29 cellular contexts compared by ENCODE assay signal in genomic region chr1:12769031-12769430, GRCh38. TPM values are rescaled to one million over a fixed set of nuclear protein-coding genes. Genes with fewer than 3 reads are reported as not detected.
"Had no signal": no experiment of that assay in that cellular context is flagged by ENCODE, and none has a peak within 500 bp of the region (broad histone marks: within the 10 kb centered on the region; RNA-seq: fewer than 3 reads in every experiment).

No MANE protein-coding gene starts in this region.

- H3K4me1 Mint-ChIP-seq: naive thymus-derived CD4-positive, alpha-beta T cell had no signal

- ATAC-seq: effector memory CD8-positive, alpha-beta T cell; gastrocnemius medialis; heart right ventricle; left cardiac atrium; left lung; left ventricle myocardium superior; lower lobe of right lung; naive thymus-derived CD4-positive, alpha-beta T cell had no signal

- H3K36me3 Mint-ChIP-seq: naive thymus-derived CD4-positive, alpha-beta T cell had no signal

- H3K4me3 ChIP-seq: colonic mucosa, esophagus squamous epithelium, gastrocnemius medialis, heart right ventricle, left lung, lower lobe of right lung had no signal

- H3K9me3 ChIP-seq: colonic mucosa, esophagus squamous epithelium, gastrocnemius medialis, left lung, lower lobe of right lung had no signal

- H3K4me3 Mint-ChIP-seq: dendritic cell treated with granulocyte-macrophage colony-stimulating factor and Interleukin-4, amounts not matched to agents 40 ng/mL and 50 ng/mL, for 4 days; effector memory CD8-positive, alpha-beta T cell; naive thymus-derived CD4-positive, alpha-beta T cell had no signal

- H3K27ac Mint-ChIP-seq: dendritic cell treated with granulocyte-macrophage colony-stimulating factor and Interleukin-4, amounts not matched to agents 40 ng/mL and 50 ng/mL, for 4 days; effector memory CD8-positive, alpha-beta T cell; naive thymus-derived CD4-positive, alpha-beta T cell had no signal

- H3K9me3 Mint-ChIP-seq: dendritic cell treated with granulocyte-macrophage colony-stimulating factor and Interleukin-4, amounts not matched to agents 40 ng/mL and 50 ng/mL, for 4 days; effector memory CD8-positive, alpha-beta T cell had no signal

- DNase-seq: colonic mucosa; cortex of kidney; effector CD8-positive, alpha-beta T cell; effector memory CD8-positive, alpha-beta T cell; esophagus squamous epithelium; foreskin fibroblast; foreskin melanocyte; gastrocnemius medialis; glutamatergic neuron; head of caudate nucleus; heart right ventricle; hippocampal formation; left cardiac atrium; left lung; left ventricle myocardium superior; lower lobe of right lung; mesenchymal stem cell; midbrain; naive thymus-derived CD4-positive, alpha-beta T cell had no signal

- H3K36me3 ChIP-seq: colonic mucosa, esophagus squamous epithelium, gastrocnemius medialis, heart right ventricle, left lung, lower lobe of right lung had no signal

- H3K4me1 ChIP-seq: colonic mucosa, esophagus squamous epithelium, gastrocnemius medialis, heart right ventricle, left lung, lower lobe of right lung had no signal

- H3K27me3 ChIP-seq: colonic mucosa had no signal

- H3K27ac ChIP-seq: colonic mucosa, esophagus squamous epithelium, gastrocnemius medialis, heart right ventricle, left lung, lower lobe of right lung had no signal

RNA-seq across cellular contexts. Expression of gene PRAMEF12, which starts 4.5 kb away (rescaled TPM):
- total RNA-seq: colonic mucosa; dermis microvascular lymphatic vessel endothelial cell; endothelial cell of umbilical vein; epithelial cell of proximal tubule; esophagus squamous epithelium; gastrocnemius medialis; glomerular endothelial cell; heart right ventricle; left cardiac atrium; left lung; left ventricle myocardium superior; lower leg skin; lower lobe of right lung; lung microvascular endothelial cell; mononuclear cell; mucosa of gallbladder; naive thymus-derived CD4-positive, alpha-beta T cell had no signal

RNA-seq across cellular contexts. Expression of gene PRAMEF1, which starts 22.2 kb away (rescaled TPM):
- total RNA-seq: colonic mucosa; dermis microvascular lymphatic vessel endothelial cell; endothelial cell of umbilical vein; epithelial cell of proximal tubule; esophagus squamous epithelium; gastrocnemius medialis; glomerular endothelial cell; heart right ventricle; kidney epithelial cell; left cardiac atrium; left lung; left ventricle myocardium superior; lower leg skin; lower lobe of right lung; lung microvascular endothelial cell; mononuclear cell; mucosa of gallbladder; naive thymus-derived CD4-positive, alpha-beta T cell had no signal

RNA-seq across cellular contexts. Expression of gene CFAP107, which starts 23.0 kb away (rescaled TPM):
- total RNA-seq: colonic mucosa; dermis microvascular lymphatic vessel endothelial cell; endothelial cell of umbilical vein; epithelial cell of proximal tubule; esophagus squamous epithelium; gastrocnemius medialis; glomerular endothelial cell; heart right ventricle; kidney epithelial cell; left cardiac atrium; left ventricle myocardium superior; lung microvascular endothelial cell; mononuclear cell; mucosa of gallbladder; naive thymus-derived CD4-positive, alpha-beta T cell had no signal

RNA-seq across cellular contexts. Expression of gene AADACL3, which starts 53.1 kb away (rescaled TPM):
- total RNA-seq: colonic mucosa; dermis microvascular lymphatic vessel endothelial cell; endothelial cell of umbilical vein; epithelial cell of proximal tubule; esophagus squamous epithelium; gastrocnemius medialis; glomerular endothelial cell; heart right ventricle; kidney epithelial cell; left lung; left ventricle myocardium superior; lower lobe of right lung; lung microvascular endothelial cell; mononuclear cell; mucosa of gallbladder; naive thymus-derived CD4-positive, alpha-beta T cell had no signal
